Comparison of ENCODE assay signal across 16 cellular contexts in genomic region chr2:61530365-61531148, GRCh38. TPM values are rescaled to one million over a fixed set of nuclear protein-coding genes. Genes with fewer than 3 reads are reported as not detected.
DNase-seq lines count a peak whose midpoint lies in the region; ATAC-seq, FAIRE-seq and TF ChIP-seq lines count a peak whose summit lies in the region.
"Had no signal": no experiment of that assay in that cellular context is flagged by ENCODE, and none has a peak within 500 bp of the region (broad histone marks: within the 10 kb centered on the region; RNA-seq: fewer than 3 reads in every experiment).

No MANE protein-coding gene starts in this region.

- H2AK5ac ChIP-seq in IMR-90 (ENCODE audit: low read depth, low read length) = no peak overlapping the region

- no peak; the same call in 1 of the 2 replicates for ATAC-seq in IMR-90 (ENCODE audit: low read depth)
- peak; percentile 33 for ATAC-seq in K562
- no peak for ATAC-seq in HG03280 (IDR thresholded peaks at IDR 0.05; ENCODE audit: unreplicated experiment)

- H3K27me3 Mint-ChIP-seq in activated CD4-positive, alpha-beta T cell treated with anti-CD3 and anti-CD28 coated beads, Interleukin-2, amount 10 ng/mL, durations not matched to agents 7 days and 5 days = no peaks in the 10 kb centered on the region

- no peak overlapping the region for H3K56ac ChIP-seq in IMR-90 (ENCODE audit: extremely low read depth, insufficient read depth, low read length)

- H3K36me3 ChIP-seq in IMR-90 (ENCODE audit: control insufficient read depth, insufficient read depth, low read length) = peaks cover 12% of the 10 kb centered on the region
- H3K36me3 ChIP-seq in K562 (ENCODE audit: control insufficient read depth, insufficient read depth, low read length) = peaks cover 81% of the 10 kb centered on the region
- H3K36me3 ChIP-seq in neuron (ENCODE audit: insufficient read depth, low read length) = peaks cover 58% of the 10 kb centered on the region
- no peaks in the 10 kb centered on the region for H3K36me3 ChIP-seq in prostate gland
- H3K36me3 ChIP-seq: thoracic aorta had no signal

- POLR2A ChIA-PET in activated CD4-positive, alpha-beta T cell treated with anti-CD3 and anti-CD28 coated beads, Interleukin-2, amount 10 ng/mL, durations not matched to agents 7 days and 5 days (lab: Charles Lee) = interaction anchor here (0.9 kb wide), 2 partner anchors 11 to 35 kb away, joined by 3 to 5 read pairs; no protein-coding TSS in a partner anchor
- POLR2A ChIA-PET in IMR-90 (lab: Charles Lee; ENCODE audit: unreplicated experiment) (no interaction called here), K562 (lab: Yijun Ruan, JAX) (interaction anchor here (0.6 to 2.4 kb wide), 8 partner anchors 9 to 801 kb away, joined by 3 to 16 read pairs (median 4); no protein-coding TSS in a partner anchor)

- no peak overlapping the region for H3K18ac ChIP-seq in IMR-90 (ENCODE audit: low read depth, low read length)

- CTCF ChIA-PET in activated CD4-positive, alpha-beta T cell treated with anti-CD3 and anti-CD28 coated beads, Interleukin-2, amount 10 ng/mL, durations not matched to agents 7 days and 5 days (lab: Charles Lee) = interaction anchor here (1.2 to 1.7 kb wide), 2 partner anchors 9 to 35 kb away, joined by 3 to 5 read pairs; no protein-coding TSS in a partner anchor
- CTCF ChIA-PET in IMR-90 (lab: Yijun Ruan, JAX) (interaction anchor here (0.6 to 1.0 kb wide), 3 partner anchors 8 to 130 kb away, joined by 4 to 8 read pairs (median 5); no protein-coding TSS in a partner anchor), K562 (lab: Yijun Ruan, JAX; ENCODE audit: low intra/inter-chr PET ratio) (no interaction called here)

- H3K4me3 ChIP-seq in IMR-90 (ENCODE audit: insufficient read depth, low read depth, low read length) (no peak overlapping the region), K562 (no peak overlapping the region), neuron (ENCODE audit: low read length) (peak overlapping the region; percentile 18), prostate gland (no peak overlapping the region)
- H3K4me3 ChIP-seq: spleen, thoracic aorta had no signal

- H3K36me3 Mint-ChIP-seq in activated CD4-positive, alpha-beta T cell treated with anti-CD3 and anti-CD28 coated beads, Interleukin-2, amount 10 ng/mL, durations not matched to agents 7 days and 5 days (ENCODE audit: low read depth) = peaks cover 41% of the 10 kb centered on the region

- H3K79me2 ChIP-seq in K562 (ENCODE audit: control insufficient read depth, insufficient read depth, low read length) = peaks cover 100% of the 10 kb centered on the region

- H3K14ac ChIP-seq in IMR-90 (replicated peaks; ENCODE audit: low read depth, low read length) = no peak overlapping the region

- no peak overlapping the region for H3K27ac ChIP-seq in IMR-90 (ENCODE audit: insufficient read depth, low read length)
- no peak overlapping the region for H3K27ac ChIP-seq in K562 (ENCODE audit: extremely low read depth, low read depth, low read length)
- H3K27ac ChIP-seq in prostate gland = no peak overlapping the region
- H3K27ac ChIP-seq: neutrophil, thoracic aorta had no signal

- H4K20me1 ChIP-seq in IMR-90 (ENCODE audit: insufficient read depth, low read length) = peaks cover 83% of the 10 kb centered on the region
- H4K20me1 ChIP-seq in K562 (replicated peaks; ENCODE audit: control insufficient read depth, insufficient read depth, low read length) = peaks cover 44% of the 10 kb centered on the region

- H3K4me1 Mint-ChIP-seq in activated CD4-positive, alpha-beta T cell treated with anti-CD3 and anti-CD28 coated beads, Interleukin-2, amount 10 ng/mL, durations not matched to agents 7 days and 5 days = peaks cover 57% of the 10 kb centered on the region

- in situ Hi-C loops in IMR-90 (cut with MboI; ENCODE audit: low sequenced_read_pairs) (no loop called here), K562 (cut with MboI) (no loop called here)

- no peak overlapping the region; a peak in 1 of 4 replicates for H4K8ac ChIP-seq in IMR-90 (ENCODE audit: low read depth in 2 of 2, low read length in 2 of 2)

- no peak overlapping the region for H2AFZ ChIP-seq in IMR-90 (replicated peaks; ENCODE audit: low read length, poor library complexity)
- H2AFZ ChIP-seq in K562 (ENCODE audit: low read depth, low read length) = no peak overlapping the region
- no peak overlapping the region for H2AFZ ChIP-seq in neuron (ENCODE audit: low read depth, low read length)

- H4K5ac ChIP-seq in IMR-90 (ENCODE audit: low read depth, low read length) = no peak overlapping the region

- peak overlapping the region; percentile 36; the same call in 1 of the 2 replicates for H3K4me2 ChIP-seq in IMR-90 (ENCODE audit: low read depth, low read length)
- no peak overlapping the region for H3K4me2 ChIP-seq in K562 (ENCODE audit: insufficient read depth, low read length)

- WGBS in IMR-90 (ENCODE audit: extremely low coverage in 2 of 2, insufficient read length in 1 of 2), 2 experiments = no CpG with 5 or more reads among the region's 3 CpGs
- 14% methylated on average over 3 of the region's 3 CpGs for WGBS in K562 (ENCODE audit: insufficient coverage, low coverage, missing lambda C conversion rate)
- 51% methylated on average over 3 of the region's 3 CpGs for WGBS in prostate gland

- no peak for DNase-seq in activated CD4-positive, alpha-beta T cell treated with anti-CD3 and anti-CD28 coated beads, Interleukin-2, amount 10 ng/mL, durations not matched to agents 7 days and 5 days
- DNase-seq in activated CD4-positive, alpha-beta T cell treated with anti-CD3 and anti-CD28 coated beads for 48 hours = no peak
- DNase-seq in IMR-90 = no peak
- DNase-seq in K562 (ENCODE audit: extremely low read depth in 1 of 4, low spot score in 3 of 4) = no peak
- no peak for DNase-seq in prostate gland (ENCODE audit: low spot score)
- DNase-seq in NCI-H82 (lab: John Stamatoyannopoulos, UW) = no peak
- DNase-seq: activated effector memory CD4-positive, alpha-beta T cell treated with Interleukin-2 at 50 U/mL for 16 hours; DMS 273 treated with DMSO at 0.1 percent for 48 hours; glutamatergic neuron; NCI-H2171; spleen had no signal

- H2BK120ac ChIP-seq in IMR-90 (ENCODE audit: low read depth, low read length) = no peak overlapping the region

- H2AK9ac ChIP-seq in IMR-90 (replicated peaks; ENCODE audit: low read depth, low read length, poor library complexity) = no peak overlapping the region

- no peak overlapping the region for H3K9ac ChIP-seq in IMR-90 (ENCODE audit: low read depth, low read length)
- no peak overlapping the region; a peak in 1 of 4 replicates for H3K9ac ChIP-seq in K562 (ENCODE audit: insufficient read depth in 1 of 2, low read depth in 2 of 2, low read length in 2 of 2)

- H3K27me3 ChIP-seq in IMR-90 (ENCODE audit: control insufficient read depth, insufficient read depth, low read length) (no peaks in the 10 kb centered on the region), K562 (ENCODE audit: control insufficient read depth in 2 of 2, insufficient read depth in 2 of 2, low read length in 2 of 2) (no peaks in the 10 kb centered on the region), neuron (ENCODE audit: insufficient read depth, low read length) (no peaks in the 10 kb centered on the region), prostate gland (replicated peaks; ENCODE audit: insufficient read depth) (no peaks in the 10 kb centered on the region)
- H3K27me3 ChIP-seq: neutrophil, spleen had no signal

- H3K9me1 ChIP-seq in IMR-90 (ENCODE audit: insufficient read depth, low read length) (0 out of 2 replicates have a peak, but pooled peaks cover 6% of the 10 kb centered on the region), K562 (ENCODE audit: control insufficient read depth, insufficient read depth, low read length) (no peaks in the 10 kb centered on the region)

- TF ChIP-seq CTCF in IMR-90 (conservative IDR thresholded peaks at IDR 0.05; ENCODE audit: low read depth, low read length) (no peak), K562 (IDR thresholded peaks at IDR 0.05 in 2 of 3, conservative IDR thresholded peaks at IDR 0.05 in 1 of 3; ENCODE audit: insufficient read depth in 2 of 3, low read depth in 1 of 3, low read length in 3 of 3) (no peak), prostate gland (IDR thresholded peaks at IDR 0.05) (no peak)

- no peak for TF ChIP-seq EP300 in K562 (IDR thresholded peaks at IDR 0.05; ENCODE audit: low read length)

- dilution Hi-C loops in IMR-90 (cut with HindIII; ENCODE audit: low sequenced_read_pairs, unreplicated experiment) = no loop called here

- H3K23ac ChIP-seq in IMR-90 (ENCODE audit: low read depth, low read length) = no peak overlapping the region; the same call in 1 of the 2 replicates

- no peaks in the 10 kb centered on the region for H3K9me3 Mint-ChIP-seq in activated CD4-positive, alpha-beta T cell treated with anti-CD3 and anti-CD28 coated beads, Interleukin-2, amount 10 ng/mL, durations not matched to agents 7 days and 5 days

- 0 out of 4 replicates have a peak, but pooled peaks cover 0 to 7% of the 10 kb centered on the region in 2 experiments for H3K79me1 ChIP-seq in IMR-90 (ENCODE audit: low read depth in 1 of 2, low read length in 2 of 2)

- H3K4me1 ChIP-seq in IMR-90 (ENCODE audit: control insufficient read depth, insufficient read depth, low read length) = no peaks in the 10 kb centered on the region; the same call in none of the 2 replicates
- H3K4me1 ChIP-seq in K562 (replicated peaks in 1 of 2; ENCODE audit: control insufficient read depth in 2 of 2, insufficient read depth in 2 of 2, low read length in 2 of 2) = peaks cover 13 to 22% of the 10 kb centered on the region in 2 experiments; a peak in 3 of 5 replicates
- peaks cover 46% of the 10 kb centered on the region for H3K4me1 ChIP-seq in neuron (ENCODE audit: insufficient read depth, low read length)
- no peaks in the 10 kb centered on the region for H3K4me1 ChIP-seq in prostate gland (replicated peaks)

- intact Hi-C loops in IMR-90 (cut with micrococcal nuclease) (loop anchor here (10.0 kb wide), 1 partner anchor 354 kb away; the partner anchor contains the start of gene CCT4), K562 (cut with micrococcal nuclease) (no loop called here), prostate gland (cut with DNase I) (no loop called here)

- H2BK5ac ChIP-seq in IMR-90 (ENCODE audit: low read depth, low read length, poor library complexity, severe bottlenecking) = no peak overlapping the region

- TF ChIP-seq POLR2A in IMR-90 (IDR thresholded peaks at IDR 0.05; ENCODE audit: low read depth, low read length) (no peak), K562 (conservative IDR thresholded peaks at IDR 0.05) (no peak), prostate gland (IDR thresholded peaks at IDR 0.05) (no peak)

- no peaks in the 10 kb centered on the region for H3K9me3 ChIP-seq in IMR-90 (ENCODE audit: control insufficient read depth, insufficient read depth, low read length)
- H3K9me3 ChIP-seq in K562 (replicated peaks; ENCODE audit: control insufficient read depth, insufficient read depth, low read depth, low read length) = no peaks in the 10 kb centered on the region
- H3K9me3 ChIP-seq in neuron (ENCODE audit: low read length) = no peaks in the 10 kb centered on the region
- H3K9me3 ChIP-seq in prostate gland = no peaks in the 10 kb centered on the region
- H3K9me3 ChIP-seq: neutrophil, spleen, thoracic aorta had no signal

- no peak overlapping the region for H3K4me3 Mint-ChIP-seq in activated CD4-positive, alpha-beta T cell treated with anti-CD3 and anti-CD28 coated beads, Interleukin-2, amount 10 ng/mL, durations not matched to agents 7 days and 5 days

- no peak overlapping the region for H4K91ac ChIP-seq in IMR-90 (ENCODE audit: insufficient read depth, low read depth, low read length)

- TF ChIP-seq RAD21 in IMR-90 (IDR thresholded peaks at IDR 0.05; ENCODE audit: low read length) = no peak
- TF ChIP-seq RAD21 in K562 (CRISPR knock-in tag; conservative IDR thresholded peaks at IDR 0.05 in 1 of 2, IDR thresholded peaks at IDR 0.05 in 1 of 2) = no peak

- BruUV-seq in IMR-90 (replicated peaks; lab: Mats Ljungman, UMichigan) (no TSS peak), K562 (replicated peaks; lab: Mats Ljungman, UMichigan) (no TSS peak)

- no peak for FAIRE-seq in K562 (lab: Jason Lieb, UNC)
- FAIRE-seq: endometrium had no signal

- H3K27ac Mint-ChIP-seq in activated CD4-positive, alpha-beta T cell treated with anti-CD3 and anti-CD28 coated beads, Interleukin-2, amount 10 ng/mL, durations not matched to agents 7 days and 5 days = peak overlapping the region; percentile 57

- H3K4ac ChIP-seq in IMR-90 (ENCODE audit: low read depth, low read length) = no peak overlapping the region

- no peak overlapping the region for H2BK20ac ChIP-seq in IMR-90 (ENCODE audit: low read depth, low read length)

- H2BK15ac ChIP-seq in IMR-90 (ENCODE audit: low read depth, low read length) = no peak overlapping the region

RNA-seq across cellular contexts. Expression of gene XPO1, which starts 7.6 kb away (rescaled TPM):
- total RNA-seq in activated CD4-positive, alpha-beta T cell treated with anti-CD3 and anti-CD28 coated beads, Interleukin-2, amount 10 ng/mL, durations not matched to agents 7 days and 5 days = 100 to 1,000 TPM; 208 TPM
- total RNA-seq in IMR-90 (2012; rRNA removed) (104 and 192 TPM in 2 replicates), K562 (2014; rRNA removed) (177 and 196 TPM in 2 replicates), K562 (2014; rRNA removed; fragmentation: Illumina TruSeq; extraction: Trizol) (296 and 319 TPM in 2 replicates), K562 (2015; rRNA removed; fragmentation: Illumina TruSeq; extraction: Trizol) (284 and 301 TPM in 2 replicates), K562 (2021) (204 and 216 TPM in 2 replicates), prostate gland (100 to 1,000 TPM in 1 of 2 donors, 10 to 100 TPM in 1; 65.3 to 160 TPM)
- polyA plus RNA-seq in IMR-90 (2012; rRNA removed) (55.9 and 78.5 TPM in 2 replicates), K562 (2011; rRNA removed) (240 and 307 TPM in 2 replicates), K562 (2014; fragmentation: Illumina TruSeq; extraction: Trizol) (213 and 253 TPM in 2 replicates), K562 (2014; fragmentation: Nextera tagmentation; extraction: Ambion mirVana) (10 to 100 TPM; 86.2 to 91.8 TPM), K562 (2014; rRNA removed) (195 and 211 TPM in 2 replicates)
- 8.5 and 11.8 TPM in 2 replicates for polyA plus RNA-seq in IMR-90 (2012; cell fraction: cytosol; rRNA removed)
- polyA plus RNA-seq in IMR-90 (2012; cell fraction: nucleus; rRNA removed; ENCODE audit: low replicate concordance) = 15.1 and 147 TPM in 2 replicates
- 379 and 1,649 TPM in 2 replicates for total RNA-seq in K562 (2011; cell fraction: chromatin; rRNA removed; ENCODE audit: low replicate concordance)
- 154 and 214 TPM in 2 replicates for total RNA-seq in K562 (2011; cell fraction: nucleolus; rRNA removed)
- 491 and 590 TPM in 2 replicates for total RNA-seq in K562 (2011; cell fraction: nucleoplasm; rRNA removed)
- polyA plus RNA-seq in K562 (2011; cell fraction: cytosol; rRNA removed) = 49.5 and 115 TPM in 2 replicates
- 209 and 356 TPM in 2 replicates for polyA plus RNA-seq in K562 (2011; cell fraction: nucleus; rRNA removed)
- polyA plus RNA-seq in K562 (2012) = 150 and 157 TPM in 2 replicates
- polyA minus RNA-seq in K562 (2011; rRNA and poly(A)+ RNA removed) = 515 and 518 TPM in 2 replicates
- polyA minus RNA-seq in K562 (2011; cell fraction: cytosol; rRNA and poly(A)+ RNA removed) = 122 and 170 TPM in 2 replicates
- 151 and 265 TPM in 2 replicates for polyA minus RNA-seq in K562 (2011; cell fraction: nucleus; rRNA and poly(A)+ RNA removed)

RNA-seq across cellular contexts. Expression of gene USP34, which starts 59.7 kb away (rescaled TPM):
- 10 to 100 TPM; 89.8 to 95.6 TPM for total RNA-seq in activated CD4-positive, alpha-beta T cell treated with anti-CD3 and anti-CD28 coated beads, Interleukin-2, amount 10 ng/mL, durations not matched to agents 7 days and 5 days
- total RNA-seq in IMR-90 (2012; rRNA removed) (128 and 139 TPM in 2 replicates), K562 (2014; rRNA removed) (61.8 and 61.9 TPM in 2 replicates), K562 (2014; rRNA removed; fragmentation: Illumina TruSeq; extraction: Trizol) (98.7 and 111 TPM in 2 replicates), K562 (2015; rRNA removed; fragmentation: Illumina TruSeq; extraction: Trizol) (89.9 and 94.3 TPM in 2 replicates), K562 (2021) (67.8 and 73.6 TPM in 2 replicates), prostate gland (100 to 1,000 TPM in 1 of 2 donors, 10 to 100 TPM in 1; 94.1 to 206 TPM)
- polyA plus RNA-seq in IMR-90 (2012; rRNA removed) (28.6 and 34.7 TPM in 2 replicates), K562 (2011; rRNA removed) (69.1 and 82.1 TPM in 2 replicates), K562 (2014; fragmentation: Illumina TruSeq; extraction: Trizol) (83.8 and 108 TPM in 2 replicates), K562 (2014; fragmentation: Nextera tagmentation; extraction: Ambion mirVana) (10 to 100 TPM; 19.8 to 38.7 TPM), K562 (2014; rRNA removed) (48.3 and 54.1 TPM in 2 replicates)
- 8.1 and 25.3 TPM in 2 replicates for polyA plus RNA-seq in IMR-90 (2012; cell fraction: cytosol; rRNA removed)
- polyA plus RNA-seq in IMR-90 (2012; cell fraction: nucleus; rRNA removed; ENCODE audit: low replicate concordance) = 15.4 and 130 TPM in 2 replicates
- 203 and 710 TPM in 2 replicates for total RNA-seq in K562 (2011; cell fraction: chromatin; rRNA removed; ENCODE audit: low replicate concordance)
- 62.7 and 117 TPM in 2 replicates for total RNA-seq in K562 (2011; cell fraction: nucleolus; rRNA removed)
- total RNA-seq in K562 (2011; cell fraction: nucleoplasm; rRNA removed) = 187 and 292 TPM in 2 replicates
- 24.1 and 44.7 TPM in 2 replicates for polyA plus RNA-seq in K562 (2011; cell fraction: cytosol; rRNA removed)
- 109 and 150 TPM in 2 replicates for polyA plus RNA-seq in K562 (2011; cell fraction: nucleus; rRNA removed)
- 46.1 and 63.7 TPM in 2 replicates for polyA plus RNA-seq in K562 (2012)
- polyA minus RNA-seq in K562 (2011; rRNA and poly(A)+ RNA removed) = 252 and 297 TPM in 2 replicates
- polyA minus RNA-seq in K562 (2011; cell fraction: cytosol; rRNA and poly(A)+ RNA removed) = 70.3 and 94.8 TPM in 2 replicates
- 139 and 212 TPM in 2 replicates for polyA minus RNA-seq in K562 (2011; cell fraction: nucleus; rRNA and poly(A)+ RNA removed)
